8 cellular contexts compared by ENCODE assay signal in genomic region chr11:14148653-14149273, GRCh38.
DNase-seq lines count a peak whose midpoint lies in the region; ATAC-seq and TF ChIP-seq lines count a peak whose summit lies in the region.

No MANE protein-coding gene starts in this region.

- no peaks in the 10 kb centered on the region for H3K27me3 Mint-ChIP-seq in T-helper 17 cell

- no peaks in the 10 kb centered on the region for H3K27me3 ChIP-seq in smooth muscle cell (ENCODE audit: low read depth)

- peaks cover 5% of the 10 kb centered on the region for H3K4me1 Mint-ChIP-seq in T-helper 17 cell

- peak; percentile 1 for DNase-seq in NCI-H2227 (lab: John Stamatoyannopoulos, UW; ENCODE audit: unreplicated experiment)
- DNase-seq in NCI-H2227 treated with DMSO at 0.1 percent for 48 hours (lab: John Stamatoyannopoulos, UW), result no peak
- no peak for DNase-seq in T-helper 17 cell
- DNase-seq in foreskin melanocyte, result peak; percentile 13
- no peak for DNase-seq in smooth muscle cell (lab: John Stamatoyannopoulos, UW; ENCODE audit: unreplicated experiment)
- no peak for DNase-seq in activated effector memory CD4-positive, alpha-beta T cell treated with Interleukin-2 at 50 U/mL for 16 hours

- H3K79me2 ChIP-seq in smooth muscle cell (ENCODE audit: low read depth), result no peaks in the 10 kb centered on the region

- no peak overlapping the region for H3K4me2 ChIP-seq in smooth muscle cell

- no peak overlapping the region for H3K4me3 ChIP-seq in smooth muscle cell

- no peak overlapping the region for H3K9ac ChIP-seq in smooth muscle cell (ENCODE audit: low read depth)

- H3K9me3 ChIP-seq in T-helper 17 cell (ENCODE audit: control insufficient read depth, low read length, poor library complexity, severe bottlenecking) (no peaks in the 10 kb centered on the region), smooth muscle cell (replicated peaks; ENCODE audit: low read depth) (no peaks in the 10 kb centered on the region)

- no peak overlapping the region for H3K27ac ChIP-seq in smooth muscle cell (ENCODE audit: low read depth)

- WGBS in smooth muscle cell (ENCODE audit: low lambda C conversion rate), result 65% methylated on average over 3 of the region's 3 CpGs

- no peaks in the 10 kb centered on the region for H3F3A ChIP-seq in smooth muscle cell (ENCODE audit: low read depth)

- H3K4me3 Mint-ChIP-seq in T-helper 17 cell, result no peak overlapping the region

- no peak overlapping the region for H3K27ac Mint-ChIP-seq in T-helper 17 cell

- no peaks in the 10 kb centered on the region for H3K4me1 ChIP-seq in smooth muscle cell (ENCODE audit: low read depth)

- TF ChIP-seq CTCF in smooth muscle cell (IDR thresholded peaks at IDR 0.05; ENCODE audit: borderline replicate concordance, insufficient read depth, poor library complexity, severe bottlenecking), result peak; percentile 70

- H3K36me3 Mint-ChIP-seq in T-helper 17 cell (ENCODE audit: low read depth), result no peaks in the 10 kb centered on the region

- ATAC-seq in HG03558 (IDR thresholded peaks at IDR 0.05; ENCODE audit: extremely low read depth, unreplicated experiment), result peak; percentile 64
- ATAC-seq in T-helper 17 cell, result peak; percentile 73
- ATAC-seq in HG02623 (IDR thresholded peaks at IDR 0.05; ENCODE audit: unreplicated experiment), result no peak

- no peaks in the 10 kb centered on the region for H4K20me1 ChIP-seq in smooth muscle cell (ENCODE audit: low read depth)

- no peaks in the 10 kb centered on the region for H3K36me3 ChIP-seq in smooth muscle cell (ENCODE audit: low read depth)

- no peak overlapping the region for H2AFZ ChIP-seq in smooth muscle cell (ENCODE audit: low read depth)

Comparison
In these comparisons a context has a peak if more than half of its experiments do, and no peak if none do; other contexts are left out.
1. DNase-seq: peak in NCI-H2227 (single experiment) and foreskin melanocyte (single experiment); none in NCI-H2227 treated with DMSO at 0.1 percent for 48 hours (single experiment), T-helper 17 cell (0 of 3), smooth muscle cell (single experiment) and activated effector memory CD4-positive, alpha-beta T cell treated with Interleukin-2 at 50 U/mL for 16 hours (single experiment).